10 cellular contexts compared by ENCODE assay signal in genomic region chr3:196641278-196642058, GRCh38. TPM values are rescaled to one million over a fixed set of nuclear protein-coding genes. Genes with fewer than 3 reads are reported as not detected.
DNase-seq lines count a peak whose midpoint lies in the region; ATAC-seq, FAIRE-seq and TF ChIP-seq lines count a peak whose summit lies in the region.
"Had no signal": no experiment of that assay in that cellular context is flagged by ENCODE, and none has a peak within 500 bp of the region (broad histone marks: within the 10 kb centered on the region; RNA-seq: fewer than 3 reads in every experiment).

No MANE protein-coding gene starts in this region.

- H3K14ac ChIP-seq in H1 (ENCODE audit: insufficient read length): no peak overlapping the region

- no peak for DNase-seq in activated CD4-positive, CD25-positive, alpha-beta regulatory T cell treated with anti-CD3 and anti-CD28 coated beads, Interleukin-2, amount 50 U/mL, for 72 hours
- DNase-seq in activated CD4-positive, alpha-beta T cell treated with anti-CD3 and anti-CD28 coated beads for 4 hours: peak; percentile 54 to 57
- DNase-seq in H1 (ENCODE audit: low read depth in 1 of 2, low spot score in 2 of 2) (no peak), NCI-H2171 (lab: John Stamatoyannopoulos, UW) (no peak), mesenteric fat pad (ENCODE audit: low spot score) (no peak)
- peak in 1 of 2 donors; percentile 43 for DNase-seq in stimulated activated naive CD8-positive, alpha-beta T cell treated with anti-CD3 and anti-CD28 coated beads, Interleukin-15, amount 100 ng/mL, for 72 hours
- DNase-seq: GOT3 had no signal

- TF ChIP-seq EP300 in H1 (IDR thresholded peaks at IDR 0.05; ENCODE audit: borderline replicate concordance in 1 of 2, low read depth in 2 of 2, low read length in 2 of 2): no peak

- H2BK120ac ChIP-seq in H1 (replicated peaks; ENCODE audit: low read depth, low read length): no peak overlapping the region

- no peak overlapping the region for H2BK20ac ChIP-seq in H1 (ENCODE audit: low read length)

- H3K27ac ChIP-seq in H1 (ENCODE audit: low read depth, low read length): no peak overlapping the region

- TF ChIP-seq POLR2A in H1 (IDR thresholded peaks at IDR 0.05; ENCODE audit: control extremely low read depth in 1 of 2, low read depth in 2 of 2, low read length in 2 of 2): no peak

- 91% methylated on average over 9 of the region's 9 CpGs; no CpG with 5 or more reads in 1 of the 2 experiments for WGBS in H1 (ENCODE audit: extremely low coverage in 1 of 2, insufficient coverage in 1 of 2, insufficient read length in 1 of 2, insufficient replicate concordance in 2 of 2, low coverage in 1 of 2, low lambda C conversion rate in 2 of 2, missing lambda C conversion rate in 1 of 2), 2 experiments

- FAIRE-seq in H1 (lab: Jason Lieb, UNC): no peak
- FAIRE-seq: A204.1 had no signal

- H2AK5ac ChIP-seq in H1 (ENCODE audit: low read depth, low read length): no peak overlapping the region

- no peaks in the 10 kb centered on the region for H4K20me1 ChIP-seq in H1 (replicated peaks in 1 of 2; ENCODE audit: control insufficient read depth in 1 of 2, insufficient read depth in 2 of 2, low read length in 2 of 2)

- no peaks in the 10 kb centered on the region; a peak in 1 of 8 replicates for H3K36me3 ChIP-seq in H1 (ENCODE audit: control insufficient read depth in 2 of 4, insufficient read depth in 4 of 4, low read length in 3 of 4)

- no peak overlapping the region for H2BK5ac ChIP-seq in H1 (ENCODE audit: low read depth, low read length)

- no peak overlapping the region for H2AFZ ChIP-seq in H1 (ENCODE audit: low read length)

- CTCF ChIA-PET in H1 (lab: Charles Lee; ENCODE audit: partially characterized antibody): interaction anchor here (0.7 to 2.0 kb wide), 2 partner anchors 9 to 68 kb away, joined by 3 to 4 read pairs; no protein-coding TSS in a partner anchor

- H3K23me2 ChIP-seq in H1 (ENCODE audit: low read depth, low read length): peaks cover 2% of the 10 kb centered on the region; the same call in 1 of the 2 replicates

- H3K4me1 ChIP-seq in H1 (replicated peaks in 1 of 4; ENCODE audit: control insufficient read depth in 3 of 4, insufficient read depth in 4 of 4, low read length in 3 of 4): peaks cover 3 to 12% (median 10%) of the 10 kb centered on the region in 4 experiments

- H3K79me1 ChIP-seq in H1 (ENCODE audit: low read depth, low read length): no peaks in the 10 kb centered on the region; the same call in 1 of the 2 replicates

- H3K4me3 Mint-ChIP-seq in stimulated activated naive CD8-positive, alpha-beta T cell treated with anti-CD3 and anti-CD28 coated beads, Interleukin-15, amount 100 ng/mL, for 72 hours: peak overlapping the region; percentile 61 to 92

- H3K79me2 ChIP-seq in H1 (ENCODE audit: control insufficient read depth in 1 of 2, insufficient read depth in 2 of 2, low read length in 2 of 2): no peaks in the 10 kb centered on the region

- peaks cover 76% of the 10 kb centered on the region for H3K4me1 Mint-ChIP-seq in stimulated activated naive CD8-positive, alpha-beta T cell treated with anti-CD3 and anti-CD28 coated beads, Interleukin-15, amount 100 ng/mL, for 72 hours

- no peak for TF ChIP-seq RAD21 in H1 (IDR thresholded peaks at IDR 0.05 in 1 of 2, conservative IDR thresholded peaks at IDR 0.05 in 1 of 2; ENCODE audit: low read depth in 2 of 2, low read length in 2 of 2)

- H3K23ac ChIP-seq in H1 (ENCODE audit: insufficient read length): no peak overlapping the region

- H2BK15ac ChIP-seq in H1 (ENCODE audit: low read length): peak overlapping the region; percentile 34; the same call in 1 of the 2 replicates

- no peak overlapping the region for H3K56ac ChIP-seq in H1 (replicated peaks; ENCODE audit: insufficient read length, low read depth, low read length)

- H3K4me3 ChIP-seq in H1 (ENCODE audit: extremely low read depth in 1 of 4, insufficient read depth in 2 of 4, low read depth in 3 of 4, low read length in 4 of 4): no peak overlapping the region

- no peak overlapping the region for H3K18ac ChIP-seq in H1 (ENCODE audit: extremely low read depth, low read length)

- H3K9me3 Mint-ChIP-seq in stimulated activated naive CD8-positive, alpha-beta T cell treated with anti-CD3 and anti-CD28 coated beads, Interleukin-15, amount 100 ng/mL, for 72 hours: no peaks in the 10 kb centered on the region

- POLR2A ChIA-PET in H1 (lab: Charles Lee; ENCODE audit: partially characterized antibody): interaction anchor here (0.6 to 5.3 kb wide), 3 partner anchors 11 to 108 kb away, joined by 3 to 36 read pairs (median 4); no protein-coding TSS in a partner anchor

- no peak overlapping the region for H4K8ac ChIP-seq in H1 (ENCODE audit: extremely low read depth, insufficient read depth, low read length)

- peak; percentile 66 to 70 for ATAC-seq in activated CD4-positive, CD25-positive, alpha-beta regulatory T cell treated with anti-CD3 and anti-CD28 coated beads, Interleukin-2, amount 50 U/mL, for 24 hours
- ATAC-seq in stimulated activated naive CD8-positive, alpha-beta T cell treated with anti-CD3 and anti-CD28 coated beads, Interleukin-15, amount 100 ng/mL, for 72 hours: peak; percentile 37
- no peak for ATAC-seq in HG03159 (IDR thresholded peaks at IDR 0.05; ENCODE audit: unreplicated experiment)

- H4K5ac ChIP-seq in H1 (ENCODE audit: insufficient read length, low read depth, low read length): no peak overlapping the region

- H3K27ac Mint-ChIP-seq in stimulated activated naive CD8-positive, alpha-beta T cell treated with anti-CD3 and anti-CD28 coated beads, Interleukin-15, amount 100 ng/mL, for 72 hours: peak overlapping the region in 1 of 2 donors; percentile 59

- no peak overlapping the region for H3K4me2 ChIP-seq in H1 (ENCODE audit: insufficient read depth in 1 of 2, low read depth in 2 of 2, low read length in 2 of 2)

- TF ChIP-seq CTCF in H1 (IDR thresholded peaks at IDR 0.05; ENCODE audit: control extremely low read depth in 1 of 3, insufficient read depth in 1 of 3, low read depth in 1 of 3, low read length in 3 of 3): no peak

- no peaks in the 10 kb centered on the region for H3K9me3 ChIP-seq in H1 (ENCODE audit: insufficient read depth in 2 of 2, low read depth in 1 of 2, low read length in 1 of 2)

- no peak overlapping the region for H3K4ac ChIP-seq in H1 (replicated peaks; ENCODE audit: insufficient read length, low read depth, low read length)

- H2BK12ac ChIP-seq in H1 (ENCODE audit: low read depth, low read length): no peak overlapping the region

- H4K91ac ChIP-seq in H1 (replicated peaks; ENCODE audit: insufficient read length, low read length): no peak overlapping the region

- no peak overlapping the region for H3K9ac ChIP-seq in H1 (replicated peaks in 1 of 4; ENCODE audit: extremely low read depth in 1 of 4, low read depth in 3 of 4, low read length in 3 of 4)

- peaks cover 0 to 14% (median 9%) of the 10 kb centered on the region in 4 experiments; a peak in 4 of 7 replicates for H3K27me3 ChIP-seq in H1 (replicated peaks in 1 of 4; ENCODE audit: control insufficient read depth in 3 of 4, extremely low read depth in 1 of 4, insufficient read depth in 3 of 4, low read length in 3 of 4)

- no peaks in the 10 kb centered on the region for H3K27me3 Mint-ChIP-seq in stimulated activated naive CD8-positive, alpha-beta T cell treated with anti-CD3 and anti-CD28 coated beads, Interleukin-15, amount 100 ng/mL, for 72 hours

TF ChIP-seq in H1, 55 proteins besides CTCF, POLR2A, EP300 and RAD21:
- TF ChIP-seq CHD2 (IDR thresholded peaks at IDR 0.05; ENCODE audit: low read length) (no peak), HDAC2 (IDR thresholded peaks at IDR 0.05; ENCODE audit: borderline replicate concordance in 1 of 2, low read depth in 2 of 2, low read length in 2 of 2) (no peak), KDM4A (IDR thresholded peaks at IDR 0.05; ENCODE audit: low read depth, low read length, severe bottlenecking) (no peak)

RNA-seq across cellular contexts. Expression of gene NRROS, which starts 2.0 kb away (rescaled TPM):
- total RNA-seq in H1 (2021; fragmentation: NEBNext Ultra II Directional; extraction: Animal tissue kit (Norgen Biotek cat#: 25700)): 5.1 and 5.3 TPM in 2 replicates
- polyA plus RNA-seq in H1 (2011; rRNA removed): 6.8 and 7.3 TPM in 2 replicates
- 2.3 TPM for polyA plus RNA-seq in H1 (2011; cell fraction: cytosol; rRNA removed)
- 5.1 TPM for polyA plus RNA-seq in H1 (2011; cell fraction: nucleus; rRNA removed)
- 3.4 to 7.6 TPM (median 6.4 TPM) in 4 replicates for polyA plus RNA-seq in H1 (2012, experiment 1 of 2)
- 5.6 TPM for polyA plus RNA-seq in H1 (2012, experiment 2 of 2)
- 10.3 TPM for polyA plus RNA-seq in H1 (2013, experiment 1 of 2)
- 10.1 TPM for polyA plus RNA-seq in H1 (2013, experiment 2 of 2)
- polyA minus RNA-seq in H1 (2011; rRNA and poly(A)+ RNA removed): 2.2 and 2.6 TPM in 2 replicates
- 1.2 TPM for polyA minus RNA-seq in H1 (2011; cell fraction: cytosol; rRNA and poly(A)+ RNA removed)
- 2.8 TPM for polyA minus RNA-seq in H1 (2011; cell fraction: nucleus; rRNA and poly(A)+ RNA removed)
- 20.7 TPM for total RNA-seq in mesenteric fat pad

Comparison
In these comparisons a context has a peak if more than half of its experiments do, and no peak if none do; other contexts are left out.
1. DNase-seq: peak in activated CD4-positive, alpha-beta T cell treated with anti-CD3 and anti-CD28 coated beads for 4 hours (2 of 2); none in activated CD4-positive, CD25-positive, alpha-beta regulatory T cell treated with anti-CD3 and anti-CD28 coated beads, Interleukin-2, amount 50 U/mL, for 72 hours (single experiment), H1 (0 of 2), NCI-H2171 (single experiment) and mesenteric fat pad (single experiment).